1 cellular context compared by ENCODE assay signal in the genomic region with DNA sequence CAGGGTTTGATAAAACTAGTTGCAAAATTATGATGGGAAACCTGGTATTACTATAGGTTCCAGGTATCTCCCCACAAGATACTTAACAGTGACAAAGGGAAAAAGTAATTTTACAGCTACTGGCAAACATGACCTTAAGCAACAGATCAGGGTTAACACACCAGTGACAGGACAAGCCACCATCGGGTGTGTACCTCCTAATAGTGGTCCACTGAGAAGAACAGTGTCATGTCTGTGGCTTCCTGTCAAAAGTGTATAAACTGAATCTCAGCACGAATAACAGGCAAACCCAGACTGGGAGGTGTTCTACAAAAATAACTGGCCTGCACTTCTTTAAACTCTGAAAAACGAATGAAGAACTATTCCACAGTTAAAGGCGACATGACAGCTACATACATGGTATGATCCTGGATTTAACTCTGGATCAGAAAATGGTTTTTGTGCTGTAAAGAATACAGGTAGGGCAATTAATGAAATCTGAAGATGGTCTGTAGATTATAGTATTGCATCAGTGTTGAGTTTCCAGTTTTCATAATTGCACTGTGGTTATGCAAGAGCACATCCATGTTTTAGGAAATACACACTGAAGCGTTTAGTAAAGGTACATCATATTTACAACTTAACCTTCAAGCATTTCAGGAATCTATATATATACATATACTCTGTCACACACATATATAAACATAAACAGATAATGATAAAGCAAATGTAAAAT.
A peak's percentile ranks its signal among the peaks of the same experiment; 100 is the strongest.
TF ChIP-seq lines count a peak whose summit lies in the region.

No MANE protein-coding gene starts in this region.

TF ChIP-seq in IMR-90, 13 proteins besides CTCF, POLR2A, EP300 and RAD21:
- TF ChIP-seq FOS (IDR thresholded peaks at IDR 0.05; ENCODE audit: low read depth, low read length) (no peak), CEBPB (IDR thresholded peaks at IDR 0.05; ENCODE audit: low read depth, low read length) (0 out of 2 replicates have a peak, but pooled peaks have one; percentile 21), MAZ (IDR thresholded peaks at IDR 0.05; ENCODE audit: borderline replicate concordance, low read depth, low read length) (no peak)
- TF ChIP-seq, protein P1, sequence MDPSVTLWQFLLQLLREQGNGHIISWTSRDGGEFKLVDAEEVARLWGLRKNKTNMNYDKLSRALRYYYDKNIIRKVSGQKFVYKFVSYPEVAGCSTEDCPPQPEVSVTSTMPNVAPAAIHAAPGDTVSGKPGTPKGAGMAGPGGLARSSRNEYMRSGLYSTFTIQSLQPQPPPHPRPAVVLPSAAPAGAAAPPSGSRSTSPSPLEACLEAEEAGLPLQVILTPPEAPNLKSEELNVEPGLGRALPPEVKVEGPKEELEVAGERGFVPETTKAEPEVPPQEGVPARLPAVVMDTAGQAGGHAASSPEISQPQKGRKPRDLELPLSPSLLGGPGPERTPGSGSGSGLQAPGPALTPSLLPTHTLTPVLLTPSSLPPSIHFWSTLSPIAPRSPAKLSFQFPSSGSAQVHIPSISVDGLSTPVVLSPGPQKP (IDR thresholded peaks at IDR 0.05; ENCODE audit: borderline replicate concordance, low read depth, low read length) = no peak
